ENCODE assay signal across 20 cellular contexts in the genomic region with DNA sequence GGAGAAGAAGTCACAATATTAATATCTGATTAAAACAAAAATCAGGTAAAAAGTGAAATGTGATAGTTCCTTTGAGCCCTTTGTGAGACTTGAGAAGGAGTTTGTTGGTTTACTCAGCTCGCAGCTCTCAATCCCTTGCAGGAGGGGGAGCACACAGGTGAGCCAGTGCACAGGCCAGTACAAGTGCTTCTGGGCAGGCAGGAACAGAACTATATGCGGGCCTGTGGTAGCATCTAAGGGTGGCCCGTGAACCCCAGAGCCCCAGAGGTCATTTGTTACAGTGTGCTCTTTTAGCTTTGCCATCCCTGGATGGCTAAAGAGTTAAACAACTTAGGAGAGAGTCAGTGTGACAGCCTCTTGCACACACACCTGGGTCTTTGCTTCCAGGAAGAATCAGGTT.
"Had no signal": no experiment of that assay in that cellular context is flagged by ENCODE, and none has a peak within 500 bp of the region (broad histone marks: within the 10 kb centered on the region; RNA-seq: fewer than 3 reads in every experiment).

No MANE protein-coding gene starts in this region.

- H3K4me3 ChIP-seq: cardiac muscle cell, left lung, lung, ovary, thyroid gland had no signal

- ATAC-seq: activated naive CD8-positive, alpha-beta T cell treated with anti-CD3 and anti-CD28 coated beads, Interleukin-2, amount 50 U/mL, for 24 hours; foreskin keratinocyte; left lung; naive thymus-derived CD8-positive, alpha-beta T cell; right cardiac atrium; T-helper 17 cell had no signal

- H3K4me3 Mint-ChIP-seq: activated CD4-positive, alpha-beta memory T cell treated with anti-CD3 and anti-CD28 coated beads for 36 hours; activated naive CD4-positive, alpha-beta T cell treated with anti-CD3 and anti-CD28 coated beads for 36 hours; activated naive CD8-positive, alpha-beta T cell treated with anti-CD3 and anti-CD28 coated beads, Interleukin-2, amount 50 U/mL, for 24 hours; naive thymus-derived CD8-positive, alpha-beta T cell; stimulated activated naive CD8-positive, alpha-beta T cell treated with anti-CD3 and anti-CD28 coated beads, Interleukin-15, Interleukin-2, amounts not matched to agents 100 ng/mL and 50 ng/mL, for 24 hours; T-helper 17 cell had no signal

- H3K9me3 ChIP-seq: left lung, neutrophil, ovary, thyroid gland had no signal

- H3K9me3 Mint-ChIP-seq: activated naive CD4-positive, alpha-beta T cell treated with anti-CD3 and anti-CD28 coated beads for 36 hours; activated naive CD8-positive, alpha-beta T cell treated with anti-CD3 and anti-CD28 coated beads, Interleukin-2, amount 50 U/mL, for 24 hours; stimulated activated naive CD8-positive, alpha-beta T cell treated with anti-CD3 and anti-CD28 coated beads, Interleukin-15, Interleukin-2, amounts not matched to agents 100 ng/mL and 50 ng/mL, for 24 hours had no signal

- H3K27ac Mint-ChIP-seq: activated CD4-positive, alpha-beta memory T cell treated with anti-CD3 and anti-CD28 coated beads for 36 hours; activated naive CD4-positive, alpha-beta T cell treated with anti-CD3 and anti-CD28 coated beads for 36 hours; activated naive CD8-positive, alpha-beta T cell treated with anti-CD3 and anti-CD28 coated beads, Interleukin-2, amount 50 U/mL, for 24 hours; naive thymus-derived CD8-positive, alpha-beta T cell; stimulated activated naive CD8-positive, alpha-beta T cell treated with anti-CD3 and anti-CD28 coated beads, Interleukin-15, Interleukin-2, amounts not matched to agents 100 ng/mL and 50 ng/mL, for 24 hours; T-helper 17 cell had no signal

- H3K36me3 ChIP-seq: cardiac muscle cell, left lung, neutrophil, ovary, thyroid gland had no signal

- H3K4me1 ChIP-seq: foreskin keratinocyte, left lung, thyroid gland had no signal

- H3K36me3 Mint-ChIP-seq: activated CD4-positive, alpha-beta memory T cell treated with anti-CD3 and anti-CD28 coated beads for 36 hours; naive thymus-derived CD8-positive, alpha-beta T cell had no signal

- H3K4me1 Mint-ChIP-seq: activated naive CD8-positive, alpha-beta T cell treated with anti-CD3 and anti-CD28 coated beads, Interleukin-2, amount 50 U/mL, for 24 hours; naive thymus-derived CD8-positive, alpha-beta T cell; T-helper 17 cell had no signal

- DNase-seq: activated CD4-positive, alpha-beta memory T cell treated with anti-CD3 and anti-CD28 coated beads for 36 hours; activated CD4-positive, alpha-beta T cell treated with anti-CD3 and anti-CD28 coated beads for 48 hours; activated naive CD4-positive, alpha-beta T cell treated with anti-CD3 and anti-CD28 coated beads for 36 hours; activated naive CD8-positive, alpha-beta T cell treated with anti-CD3 and anti-CD28 coated beads, Interleukin-2, amount 50 U/mL, for 24 hours; activated T-cell treated with anti-CD3 and anti-CD28 coated beads, Interleukin-2, amount 50 U/mL, for 48 hours; foreskin keratinocyte; kidney glomerular epithelial cell; naive thymus-derived CD8-positive, alpha-beta T cell; ovary; stimulated activated CD4-positive, alpha-beta T cell treated with anti-CD3 and anti-CD28 coated beads, Interleukin-12 subunit alpha, Interleukin-12 subunit beta, amount 100 ng/mL, for 4 hours; stimulated activated CD4-positive, alpha-beta T cell treated with anti-CD3 and anti-CD28 coated beads, Interleukin-4, amount 100 ng/mL, for 4 hours; substantia nigra; T-helper 17 cell; thyroid gland had no signal

- H3K27me3 Mint-ChIP-seq: activated CD4-positive, alpha-beta memory T cell treated with anti-CD3 and anti-CD28 coated beads for 36 hours; activated naive CD8-positive, alpha-beta T cell treated with anti-CD3 and anti-CD28 coated beads, Interleukin-2, amount 50 U/mL, for 24 hours; naive thymus-derived CD8-positive, alpha-beta T cell; stimulated activated naive CD8-positive, alpha-beta T cell treated with anti-CD3 and anti-CD28 coated beads, Interleukin-15, Interleukin-2, amounts not matched to agents 100 ng/mL and 50 ng/mL, for 24 hours; T-helper 17 cell had no signal

- H3K27ac ChIP-seq: cardiac muscle cell, foreskin keratinocyte, left lung, neutrophil, ovary, thyroid gland had no signal

- H3K27me3 ChIP-seq: cardiac muscle cell, foreskin keratinocyte, left lung, neutrophil, ovary, thyroid gland had no signal
